ENCODE assay signal across 1 cellular context in the genomic region with DNA sequence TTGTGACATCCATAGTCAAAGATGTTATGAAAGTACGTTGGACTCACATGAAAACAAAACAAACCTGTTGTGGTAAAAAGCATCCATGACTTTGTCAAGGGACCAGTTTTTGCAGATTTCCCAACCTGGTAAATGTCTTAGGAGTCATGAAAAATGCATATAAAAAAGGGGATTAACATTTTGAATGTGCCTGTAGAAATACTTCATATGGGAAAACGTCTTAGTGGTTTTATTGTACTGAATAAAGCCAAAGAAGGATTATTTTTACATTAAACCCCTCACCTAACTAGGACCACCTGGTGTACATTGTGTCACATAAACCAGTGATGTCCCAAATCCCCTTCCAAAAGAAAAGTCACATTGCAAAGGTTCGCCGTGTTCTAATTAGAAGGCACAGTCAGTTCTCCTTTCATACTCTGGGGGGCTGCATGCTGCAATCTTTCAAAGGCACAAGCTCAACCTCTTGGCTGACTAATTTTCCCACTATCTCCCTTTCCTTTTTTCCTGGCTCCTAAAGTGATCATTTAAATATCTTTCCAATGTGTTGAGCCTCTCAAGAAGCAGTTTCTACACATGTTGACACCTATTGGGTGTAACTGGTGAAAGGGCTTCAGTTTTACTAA.
TF ChIP-seq lines count a peak whose summit lies in the region.

No MANE protein-coding gene starts in this region.

TF ChIP-seq in WTC11, 78 proteins besides CTCF, POLR2A, EP300 and RAD21 (continued from another document):
- TF ChIP-seq STAT6 (CRISPR knock-in tag; conservative IDR thresholded peaks at IDR 0.05; ENCODE audit: low read depth), result no peak
- TF ChIP-seq, protein P1, sequence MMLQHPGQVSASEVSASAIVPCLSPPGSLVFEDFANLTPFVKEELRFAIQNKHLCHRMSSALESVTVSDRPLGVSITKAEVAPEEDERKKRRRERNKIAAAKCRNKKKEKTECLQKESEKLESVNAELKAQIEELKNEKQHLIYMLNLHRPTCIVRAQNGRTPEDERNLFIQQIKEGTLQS (CRISPR knock-in tag; conservative IDR thresholded peaks at IDR 0.05), result no peak
- TF ChIP-seq OVOL2 (CRISPR knock-in tag; IDR thresholded peaks at IDR 0.05; ENCODE audit: borderline replicate concordance), result no peak
- no peak for TF ChIP-seq FOXK1 (CRISPR knock-in tag; IDR thresholded peaks at IDR 0.05)
